Comparison of ENCODE assay signal across 10 cellular contexts in genomic region chr7:28988818-28989595, GRCh38. TPM values are rescaled to one million over a fixed set of nuclear protein-coding genes. Genes with fewer than 3 reads are reported as not detected.
DNase-seq lines count a peak whose midpoint lies in the region; ATAC-seq and TF ChIP-seq lines count a peak whose summit lies in the region.
"Had no signal": no experiment of that assay in that cellular context is flagged by ENCODE, and none has a peak within 500 bp of the region (broad histone marks: within the 10 kb centered on the region; RNA-seq: fewer than 3 reads in every experiment).

No MANE protein-coding gene starts in this region.

- peak overlapping the region; percentile 54 for H3K4me3 Mint-ChIP-seq in HFFc6

- intact Hi-C loops in right cardiac atrium (cut with DNase I): no loop called here

- H3K9me3 Mint-ChIP-seq in HFFc6: no peaks in the 10 kb centered on the region; the same call in 1 of the 2 replicates

- 67% methylated on average over 6 of the region's 6 CpGs for WGBS in right cardiac atrium

- peaks cover 4% of the 10 kb centered on the region; the same call in 1 of the 2 replicates for H3K36me3 Mint-ChIP-seq in HFFc6 (ENCODE audit: low read depth)

- H3K27ac Mint-ChIP-seq in HFFc6: peak overlapping the region; percentile 92

- no peaks in the 10 kb centered on the region for H3K9me3 ChIP-seq in right cardiac atrium (ENCODE audit: control insufficient read depth, low read length)

- peaks cover 16% of the 10 kb centered on the region for H3K4me1 ChIP-seq in right cardiac atrium (ENCODE audit: control insufficient read depth, insufficient read depth, low read length)
- H3K4me1 ChIP-seq: parathyroid adenoma had no signal

- no peak overlapping the region for H3K4me3 ChIP-seq in brain microvascular endothelial cell (ENCODE audit: low read depth, low read length)
- H3K4me3 ChIP-seq in right cardiac atrium (ENCODE audit: low read length): no peak overlapping the region
- no peak overlapping the region for H3K4me3 ChIP-seq in H7 (ENCODE audit: insufficient read depth, low read depth, low read length)
- H3K4me3 ChIP-seq: dorsolateral prefrontal cortex had no signal

- H3K27me3 Mint-ChIP-seq in HFFc6 (ENCODE audit: insufficient read depth): peaks cover 2% of the 10 kb centered on the region; the same call in 1 of the 2 replicates

- peaks cover 65% of the 10 kb centered on the region for H3K4me1 Mint-ChIP-seq in HFFc6 (ENCODE audit: low read depth)

- H3K27me3 ChIP-seq in brain microvascular endothelial cell (replicated peaks) (no peaks in the 10 kb centered on the region), right cardiac atrium (ENCODE audit: control insufficient read depth, insufficient read depth) (no peaks in the 10 kb centered on the region), H7 (ENCODE audit: control insufficient read depth, insufficient read depth, low read length) (no peaks in the 10 kb centered on the region)

- no peaks in the 10 kb centered on the region for H3K36me3 ChIP-seq in brain microvascular endothelial cell (replicated peaks)
- no peaks in the 10 kb centered on the region for H3K36me3 ChIP-seq in H7 (replicated peaks; ENCODE audit: control insufficient read depth, insufficient read depth, low read length)

- TF ChIP-seq CTCF in HFFc6 (IDR thresholded peaks at IDR 0.05) (no peak), brain microvascular endothelial cell (IDR thresholded peaks at IDR 0.05; ENCODE audit: low read depth, low read length, missing control alignments) (no peak)

- DNase-seq in HFFc6: peak; percentile 90
- DNase-seq in brain microvascular endothelial cell: peak; percentile 77
- DNase-seq in right cardiac atrium: peak; percentile 54 to 69 (median 63)
- DNase-seq in stromal cell of bone marrow (ENCODE audit: low read depth): peak; percentile 73
- no peak for DNase-seq in H7
- no peak for DNase-seq in NCI-H1092 (lab: John Stamatoyannopoulos, UW)
- DNase-seq in activated CD4-positive, CD25-positive, alpha-beta regulatory T cell treated with anti-CD3 and anti-CD28 coated beads, Interleukin-2, amount 50 U/mL, for 72 hours: no peak
- DNase-seq: dorsolateral prefrontal cortex had no signal

- in situ Hi-C loops in brain microvascular endothelial cell (cut with HindIII; ENCODE audit: low pct_ligation_motif_present, low sequenced_read_pairs): no loop called here

- ATAC-seq in right cardiac atrium (peak; percentile 4 to 28), HG03520 (IDR thresholded peaks at IDR 0.05; ENCODE audit: unreplicated experiment) (no peak)

- H3K27ac ChIP-seq in brain microvascular endothelial cell (no peak overlapping the region), right cardiac atrium (ENCODE audit: low read length) (no peak overlapping the region)
- H3K27ac ChIP-seq: dorsolateral prefrontal cortex, parathyroid adenoma had no signal

RNA-seq across cellular contexts. Expression of gene TRIL, which starts 30.9 kb away (rescaled TPM):
- under 1 TPM in 2 of 6 experiments, not detected in 4; 0.07 to 0.08 TPM for total RNA-seq in HFFc6 (2021; fragmentation: NEBNext Ultra II Directional; extraction: Animal tissue kit (Norgen Biotek cat#: 25700))
- 1 to 10 TPM; 1.3 to 2.9 (median 2.5) TPM for total RNA-seq in right cardiac atrium
- 0.84 TPM for polyA plus RNA-seq in right cardiac atrium
- 1.5 and 2.2 TPM in 2 replicates for total RNA-seq in H7 (2014; rRNA removed; shearing (Covaris generic))

Comparison
In these comparisons a context has a peak if more than half of its experiments do, and no peak if none do; other contexts are left out.
1. DNase-seq: peak in HFFc6 (single experiment), brain microvascular endothelial cell (single experiment), right cardiac atrium (3 of 3) and stromal cell of bone marrow (single experiment); none in H7 (single experiment), NCI-H1092 (single experiment) and activated CD4-positive, CD25-positive, alpha-beta regulatory T cell treated with anti-CD3 and anti-CD28 coated beads, Interleukin-2, amount 50 U/mL, for 72 hours (single experiment).